8 cellular contexts compared by ENCODE assay signal in the genomic region with DNA sequence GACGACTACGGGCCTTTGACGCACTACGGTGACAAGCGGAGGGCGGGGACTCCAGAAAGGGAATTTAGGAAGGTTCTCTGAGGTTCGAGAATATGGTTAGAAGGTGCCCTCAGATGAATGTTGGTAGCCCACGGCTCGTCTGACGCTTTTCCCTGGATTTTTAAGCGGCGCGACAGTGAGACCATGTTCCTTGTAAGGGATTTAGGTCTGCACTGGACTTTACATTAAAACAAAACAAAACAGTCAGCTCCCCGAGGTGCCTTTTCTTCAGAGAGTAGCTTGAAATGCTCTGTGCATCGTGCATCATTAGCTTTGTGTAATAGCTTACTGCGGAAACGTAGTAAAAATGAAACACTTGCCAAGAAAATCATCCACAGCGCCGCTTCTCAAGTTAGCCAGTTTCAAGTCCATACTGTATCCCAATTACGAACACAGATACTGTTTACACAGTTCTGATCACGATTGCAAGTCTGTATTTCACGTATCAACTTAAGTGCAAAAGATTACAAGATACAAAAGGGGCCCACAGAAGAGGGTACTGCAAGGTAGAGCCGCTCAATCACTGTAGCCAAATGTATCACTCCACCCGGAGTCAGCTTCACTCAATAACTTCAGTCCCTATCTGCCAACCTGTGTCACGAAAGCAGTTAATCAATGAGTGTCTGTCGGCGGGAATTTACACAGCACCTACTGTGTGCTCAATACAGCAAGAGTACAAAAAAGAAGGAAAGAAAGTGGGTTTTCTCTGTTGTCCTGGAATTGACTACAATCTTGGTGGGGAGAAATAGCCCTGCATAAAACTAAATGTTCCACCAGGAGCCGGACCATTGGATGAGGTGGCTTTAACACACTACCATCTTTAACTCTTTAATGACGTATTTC. TPM values are rescaled to one million over a fixed set of nuclear protein-coding genes. Genes with fewer than 3 reads are reported as not detected.
DNase-seq lines count a peak whose midpoint lies in the region; FAIRE-seq and TF ChIP-seq lines count a peak whose summit lies in the region.

No MANE protein-coding gene starts in this region.

- peaks cover 19% of the 10 kb centered on the region for H3K4me1 Mint-ChIP-seq in nephron

- H3K9me3 Mint-ChIP-seq in nephron: peaks cover 7% of the 10 kb centered on the region

- H4K91ac ChIP-seq in H1 (replicated peaks; ENCODE audit: insufficient read length, low read length): no peak overlapping the region

- H3K4me1 ChIP-seq in OCI-LY7 (ENCODE audit: insufficient read depth, low read length, poor library complexity, severe bottlenecking) (peaks cover 24% of the 10 kb centered on the region), H1 (replicated peaks in 1 of 4; ENCODE audit: control insufficient read depth in 3 of 4, insufficient read depth in 4 of 4, low read length in 3 of 4) (no peaks in the 10 kb centered on the region; a peak in 1 of 7 replicates)

- no peaks in the 10 kb centered on the region for H3K27me3 Mint-ChIP-seq in nephron (ENCODE audit: low read depth)

- POLR2A ChIA-PET in HEK293T (lab: Yijun Ruan, JAX) (interaction anchor here (0.9 to 1.7 kb wide), 7 partner anchors 17 to 185 kb away, joined by 3 to 9 read pairs (median 3); a partner anchor contains a TSS), OCI-LY7 (lab: Charles Lee) (interaction anchor here (0.6 to 1.2 kb wide), 6 partner anchors 62 to 185 kb away, joined by 3 to 6 read pairs (median 3); a partner anchor contains a TSS), H1 (lab: Charles Lee; ENCODE audit: partially characterized antibody) (interaction anchor here (0.9 to 1.9 kb wide), 4 partner anchors 9 to 152 kb away, joined by 3 to 8 read pairs (median 3); a partner anchor contains a TSS)

- TSS peak; percentile 81 for BruUV-seq in OCI-LY7 (replicated peaks; lab: Mats Ljungman, UMichigan)

- H3K23me2 ChIP-seq in H1 (ENCODE audit: low read depth, low read length): peaks cover 2% of the 10 kb centered on the region; the same call in 1 of the 2 replicates

- H2AFZ ChIP-seq in OCI-LY7 (ENCODE audit: low read length): peak overlapping the region; percentile 69; the same call in 1 of the 2 replicates
- peak overlapping the region; percentile 77 for H2AFZ ChIP-seq in H1 (ENCODE audit: low read length)

- no peak overlapping the region for H4K5ac ChIP-seq in H1 (ENCODE audit: insufficient read length, low read depth, low read length)

- H3K4me3 Mint-ChIP-seq in nephron: peak overlapping the region; percentile 95 to 99 (median 96)

- H2BK20ac ChIP-seq in H1 (ENCODE audit: low read length): no peak overlapping the region

- peak overlapping the region; percentile 94 to 97 (median 96) for H3K27ac Mint-ChIP-seq in nephron

- peak overlapping the region in 3 of 4 experiments; percentile 16 to 87 (median 65); a peak in 4 of 7 replicates for H3K9ac ChIP-seq in H1 (replicated peaks in 1 of 4; ENCODE audit: extremely low read depth in 1 of 4, low read depth in 3 of 4, low read length in 3 of 4)

- peak overlapping the region; percentile 90 for H3K4me3 ChIP-seq in OCI-LY7 (ENCODE audit: low read depth, low read length, poor library complexity, severe bottlenecking)
- H3K4me3 ChIP-seq in H1 (ENCODE audit: extremely low read depth in 1 of 4, insufficient read depth in 2 of 4, low read depth in 3 of 4, low read length in 4 of 4): peak overlapping the region; percentile 16 to 80 (median 64); a peak in 7 of 8 replicates

- H3K4ac ChIP-seq in H1 (replicated peaks; ENCODE audit: insufficient read length, low read depth, low read length): no peak overlapping the region

- H3K27me3 ChIP-seq in H1 (replicated peaks in 1 of 4; ENCODE audit: control insufficient read depth in 3 of 4, extremely low read depth in 1 of 4, insufficient read depth in 3 of 4, low read length in 3 of 4): peaks cover 0 to 15% (median 4%) of the 10 kb centered on the region in 4 experiments; a peak in 4 of 7 replicates

- H2BK12ac ChIP-seq in H1 (ENCODE audit: low read depth, low read length): no peak overlapping the region

- H2AK5ac ChIP-seq in H1 (ENCODE audit: low read depth, low read length): no peak overlapping the region

- H2BK15ac ChIP-seq in H1 (ENCODE audit: low read length): no peak overlapping the region

- CTCF ChIA-PET in HEK293T (lab: Yijun Ruan, JAX): interaction anchor here (0.5 to 0.7 kb wide), 2 partner anchors 39 to 85 kb away, joined by 3 read pairs; no protein-coding TSS in a partner anchor
- CTCF ChIA-PET in OCI-LY7 (lab: Charles Lee; ENCODE audit: unreplicated experiment): interaction anchor here (1.1 kb wide), 2 partner anchors 122 to 157 kb away, joined by 3 read pairs; no protein-coding TSS in a partner anchor
- CTCF ChIA-PET in H1 (lab: Charles Lee; ENCODE audit: partially characterized antibody): interaction anchor here (0.6 to 1.9 kb wide), 4 partner anchors 10 to 362 kb away, joined by 3 to 6 read pairs (median 3); no protein-coding TSS in a partner anchor

- H3K18ac ChIP-seq in H1 (ENCODE audit: extremely low read depth, low read length): no peak overlapping the region

- DNase-seq in DMS153 treated with DMSO at 0.1 percent for 48 hours (lab: John Stamatoyannopoulos, UW; ENCODE audit: unreplicated experiment) (peak; percentile 58), DMS153 (lab: John Stamatoyannopoulos, UW) (no peak), HEK293T (ENCODE audit: extremely low spot score) (no peak), OCI-LY7 (ENCODE audit: low spot score) (no peak), H1 (ENCODE audit: low read depth in 1 of 2, low spot score in 2 of 2) (no peak), EL (no peak), mucosa of gallbladder (ENCODE audit: low spot score) (no peak)

- no peak overlapping the region for H2BK120ac ChIP-seq in H1 (replicated peaks; ENCODE audit: low read depth, low read length)

- H3K14ac ChIP-seq in H1 (ENCODE audit: insufficient read length): no peak overlapping the region

- H3K23ac ChIP-seq in H1 (ENCODE audit: insufficient read length): no peak overlapping the region

- FAIRE-seq in H1 (lab: Jason Lieb, UNC): no peak

- TF ChIP-seq CTCF in OCI-LY7 (conservative IDR thresholded peaks at IDR 0.05; ENCODE audit: low read length) (no peak), H1 (IDR thresholded peaks at IDR 0.05; ENCODE audit: control extremely low read depth in 1 of 3, insufficient read depth in 1 of 3, low read depth in 1 of 3, low read length in 3 of 3) (no peak), nephron (IDR thresholded peaks at IDR 0.05; ENCODE audit: unreplicated experiment in 3 of 3) (no peak)

- H3K9me3 ChIP-seq in OCI-LY7 (ENCODE audit: low read length) (no peaks in the 10 kb centered on the region), H1 (ENCODE audit: insufficient read depth in 2 of 2, low read depth in 1 of 2, low read length in 1 of 2) (no peaks in the 10 kb centered on the region)

- peak overlapping the region; percentile 68 for H3K27ac ChIP-seq in OCI-LY7 (ENCODE audit: low read depth, low read length, poor library complexity, severe bottlenecking)
- H3K27ac ChIP-seq in H1 (ENCODE audit: low read depth, low read length): no peak overlapping the region

- intact Hi-C loops in OCI-LY7 (cut with micrococcal nuclease; ENCODE audit: unreplicated experiment): loop anchor here (2.0 to 10.0 kb wide), 3 partner anchors 86 to 148 kb away; a partner anchor contains a TSS

- H3K36me3 ChIP-seq in OCI-LY7 (ENCODE audit: insufficient read depth, low read length) (peaks cover 26% of the 10 kb centered on the region), H1 (ENCODE audit: control insufficient read depth in 2 of 4, insufficient read depth in 4 of 4, low read length in 3 of 4) (no peaks in the 10 kb centered on the region)

- no peak for TF ChIP-seq POLR2A in H1 (IDR thresholded peaks at IDR 0.05; ENCODE audit: control extremely low read depth in 1 of 2, low read depth in 2 of 2, low read length in 2 of 2)

- H2BK5ac ChIP-seq in H1 (ENCODE audit: low read depth, low read length): no peak overlapping the region

- H4K20me1 ChIP-seq in OCI-LY7 (ENCODE audit: insufficient read depth, low read length): no peaks in the 10 kb centered on the region; the same call in 1 of the 2 replicates
- H4K20me1 ChIP-seq in H1 (replicated peaks in 1 of 2; ENCODE audit: control insufficient read depth in 1 of 2, insufficient read depth in 2 of 2, low read length in 2 of 2): peaks cover 4 to 6% of the 10 kb centered on the region in 2 experiments

- H4K8ac ChIP-seq in H1 (ENCODE audit: extremely low read depth, insufficient read depth, low read length): no peak overlapping the region

- H3K36me3 Mint-ChIP-seq in nephron (ENCODE audit: low read depth): peaks cover 3% of the 10 kb centered on the region

- 40% methylated on average over 28 of the region's 29 CpGs; no CpG with 5 or more reads in 1 of the 2 experiments for WGBS in H1 (ENCODE audit: extremely low coverage in 1 of 2, insufficient coverage in 1 of 2, insufficient read length in 1 of 2, insufficient replicate concordance in 2 of 2, low coverage in 1 of 2, low lambda C conversion rate in 2 of 2, missing lambda C conversion rate in 1 of 2), 2 experiments

- TF ChIP-seq EP300 in H1 (IDR thresholded peaks at IDR 0.05; ENCODE audit: borderline replicate concordance in 1 of 2, low read depth in 2 of 2, low read length in 2 of 2): no peak

- no peak for TF ChIP-seq RAD21 in H1 (IDR thresholded peaks at IDR 0.05 in 1 of 2, conservative IDR thresholded peaks at IDR 0.05 in 1 of 2; ENCODE audit: low read depth in 2 of 2, low read length in 2 of 2)

- H3K79me2 ChIP-seq in OCI-LY7 (ENCODE audit: insufficient read depth, low read depth, low read length): peaks cover 39% of the 10 kb centered on the region
- H3K79me2 ChIP-seq in H1 (ENCODE audit: control insufficient read depth in 1 of 2, insufficient read depth in 2 of 2, low read length in 2 of 2): peaks cover 0 to 20% of the 10 kb centered on the region in 2 experiments; a peak in 2 of 4 replicates

- H3K4me2 ChIP-seq in OCI-LY7 (ENCODE audit: low read length): peak overlapping the region; percentile 68
- peak overlapping the region; percentile 79 to 83 for H3K4me2 ChIP-seq in H1 (ENCODE audit: insufficient read depth in 1 of 2, low read depth in 2 of 2, low read length in 2 of 2)

- H3K9me2 ChIP-seq in OCI-LY7 (ENCODE audit: insufficient read depth, low read length): no peaks in the 10 kb centered on the region

- no peak overlapping the region for H3K56ac ChIP-seq in H1 (replicated peaks; ENCODE audit: insufficient read length, low read depth, low read length)

- H3K79me1 ChIP-seq in H1 (ENCODE audit: low read depth, low read length): no peaks in the 10 kb centered on the region; the same call in 1 of the 2 replicates

RNA-seq across cellular contexts. Expression of a gene that starts 0.5 kb away (rescaled TPM):
- 10.7 and 11.9 TPM in 2 replicates for total RNA-seq in OCI-LY7 (2014; rRNA removed; shearing (Covaris generic))
- total RNA-seq in OCI-LY7 (2022): 19.3 and 20.7 TPM in 2 replicates
- 11.4 and 12.3 TPM in 2 replicates for total RNA-seq in H1 (2021; fragmentation: NEBNext Ultra II Directional; extraction: Animal tissue kit (Norgen Biotek cat#: 25700))
- 3.1 and 3.8 TPM in 2 replicates for polyA plus RNA-seq in H1 (2011; rRNA removed)
- polyA plus RNA-seq in H1 (2011; cell fraction: cytosol; rRNA removed): 4.0 TPM
- 3.1 TPM for polyA plus RNA-seq in H1 (2011; cell fraction: nucleus; rRNA removed)
- 8.3 to 11.3 TPM (median 8.8 TPM) in 4 replicates for polyA plus RNA-seq in H1 (2012, experiment 1 of 2)
- 1.7 TPM for polyA plus RNA-seq in H1 (2012, experiment 2 of 2)
- polyA plus RNA-seq in H1 (2013, experiment 1 of 2): 7.2 TPM
- 6.6 TPM for polyA plus RNA-seq in H1 (2013, experiment 2 of 2)
- 5.2 and 8.0 TPM in 2 replicates for polyA minus RNA-seq in H1 (2011; rRNA and poly(A)+ RNA removed)
- polyA minus RNA-seq in H1 (2011; cell fraction: cytosol; rRNA and poly(A)+ RNA removed): 6.4 TPM
- 5.4 TPM for polyA minus RNA-seq in H1 (2011; cell fraction: nucleus; rRNA and poly(A)+ RNA removed)
- total RNA-seq in mucosa of gallbladder: 8.3 TPM

RNA-seq across cellular contexts. Expression of a gene that starts 32.4 kb away (rescaled TPM):
- total RNA-seq in OCI-LY7 (2014; rRNA removed; shearing (Covaris generic)): 21.8 and 30.0 TPM in 2 replicates
- 56.0 and 59.9 TPM in 2 replicates for total RNA-seq in OCI-LY7 (2022)
- total RNA-seq in H1 (2021; fragmentation: NEBNext Ultra II Directional; extraction: Animal tissue kit (Norgen Biotek cat#: 25700)): 43.8 and 43.9 TPM in 2 replicates
- polyA plus RNA-seq in H1 (2011; rRNA removed): 22.4 and 24.8 TPM in 2 replicates
- 26.5 TPM for polyA plus RNA-seq in H1 (2011; cell fraction: cytosol; rRNA removed)
- polyA plus RNA-seq in H1 (2011; cell fraction: nucleus; rRNA removed): 18.2 TPM
- 31.9 to 43.2 TPM (median 36.7 TPM) in 4 replicates for polyA plus RNA-seq in H1 (2012, experiment 1 of 2)
- polyA plus RNA-seq in H1 (2012, experiment 2 of 2): 29.8 TPM
- 48.1 TPM for polyA plus RNA-seq in H1 (2013, experiment 1 of 2)
- polyA plus RNA-seq in H1 (2013, experiment 2 of 2): 43.0 TPM
- 13.6 and 19.6 TPM in 2 replicates for polyA minus RNA-seq in H1 (2011; rRNA and poly(A)+ RNA removed)
- 34.5 TPM for polyA minus RNA-seq in H1 (2011; cell fraction: cytosol; rRNA and poly(A)+ RNA removed)
- 17.6 TPM for polyA minus RNA-seq in H1 (2011; cell fraction: nucleus; rRNA and poly(A)+ RNA removed)
- 49.5 TPM for total RNA-seq in mucosa of gallbladder

RNA-seq across cellular contexts. Expression of a gene that starts 41.5 kb away (rescaled TPM):
- total RNA-seq in OCI-LY7 (2014; rRNA removed; shearing (Covaris generic)): 37.2 and 50.7 TPM in 2 replicates
- total RNA-seq in OCI-LY7 (2022) (26.7 and 28.1 TPM in 2 replicates), mucosa of gallbladder (18.4 TPM)
- 26.0 and 29.7 TPM in 2 replicates for total RNA-seq in H1 (2021; fragmentation: NEBNext Ultra II Directional; extraction: Animal tissue kit (Norgen Biotek cat#: 25700))
- polyA plus RNA-seq in H1 (2011; rRNA removed): 9.2 and 9.9 TPM in 2 replicates
- 18.6 TPM for polyA plus RNA-seq in H1 (2011; cell fraction: cytosol; rRNA removed)
- polyA plus RNA-seq in H1 (2011; cell fraction: nucleus; rRNA removed): 14.1 TPM
- 26.8 to 33.4 TPM (median 29.8 TPM) in 4 replicates for polyA plus RNA-seq in H1 (2012, experiment 1 of 2)
- 19.5 TPM for polyA plus RNA-seq in H1 (2012, experiment 2 of 2)
- 17.5 TPM for polyA plus RNA-seq in H1 (2013, experiment 1 of 2)
- 19.0 TPM for polyA plus RNA-seq in H1 (2013, experiment 2 of 2)
- polyA minus RNA-seq in H1 (2011; rRNA and poly(A)+ RNA removed): 21.2 and 27.9 TPM in 2 replicates
- 16.2 TPM for polyA minus RNA-seq in H1 (2011; cell fraction: cytosol; rRNA and poly(A)+ RNA removed)
- polyA minus RNA-seq in H1 (2011; cell fraction: nucleus; rRNA and poly(A)+ RNA removed): 13.7 TPM
